Comparison of ENCODE assay signal across 1 cellular context in the genomic region with DNA sequence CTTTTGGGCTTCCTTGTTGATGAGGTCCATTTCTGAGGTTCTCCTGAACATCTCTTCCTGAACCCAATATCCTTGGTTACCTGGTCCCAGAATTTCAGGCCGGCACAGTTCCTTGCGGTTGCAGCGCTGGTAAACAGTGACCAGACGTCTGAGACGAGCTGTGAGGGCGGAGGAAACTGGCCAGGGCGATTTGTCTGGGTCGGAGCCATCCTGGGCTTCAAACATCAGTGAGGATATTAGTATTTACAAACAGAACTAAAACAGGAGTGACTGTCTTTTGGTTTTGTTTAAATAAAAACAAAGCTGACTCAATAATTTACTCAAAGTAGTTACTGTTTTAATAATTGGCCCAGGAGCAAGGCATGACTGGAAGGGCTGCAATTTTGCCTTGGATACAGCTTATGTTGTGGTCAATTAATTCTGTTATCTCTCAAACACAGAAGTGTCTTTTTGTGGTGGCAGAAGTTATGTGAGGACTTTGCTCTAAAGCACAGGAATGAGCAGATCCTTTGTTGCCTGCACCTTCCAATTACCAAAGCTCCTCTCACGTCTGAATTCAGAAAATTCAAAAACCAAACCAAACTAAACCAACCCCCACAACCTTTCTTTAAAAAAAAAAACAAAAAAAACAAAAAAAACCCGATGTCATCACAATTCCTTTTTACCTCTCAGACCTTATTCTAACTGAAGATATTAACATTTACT.
TF ChIP-seq lines count a peak whose summit lies in the region.

No MANE protein-coding gene starts in this region.

TF ChIP-seq in K562, 482 proteins besides CTCF, POLR2A, EP300 and RAD21 (continued from another document and continues in another):
- TF ChIP-seq, protein P1, sequence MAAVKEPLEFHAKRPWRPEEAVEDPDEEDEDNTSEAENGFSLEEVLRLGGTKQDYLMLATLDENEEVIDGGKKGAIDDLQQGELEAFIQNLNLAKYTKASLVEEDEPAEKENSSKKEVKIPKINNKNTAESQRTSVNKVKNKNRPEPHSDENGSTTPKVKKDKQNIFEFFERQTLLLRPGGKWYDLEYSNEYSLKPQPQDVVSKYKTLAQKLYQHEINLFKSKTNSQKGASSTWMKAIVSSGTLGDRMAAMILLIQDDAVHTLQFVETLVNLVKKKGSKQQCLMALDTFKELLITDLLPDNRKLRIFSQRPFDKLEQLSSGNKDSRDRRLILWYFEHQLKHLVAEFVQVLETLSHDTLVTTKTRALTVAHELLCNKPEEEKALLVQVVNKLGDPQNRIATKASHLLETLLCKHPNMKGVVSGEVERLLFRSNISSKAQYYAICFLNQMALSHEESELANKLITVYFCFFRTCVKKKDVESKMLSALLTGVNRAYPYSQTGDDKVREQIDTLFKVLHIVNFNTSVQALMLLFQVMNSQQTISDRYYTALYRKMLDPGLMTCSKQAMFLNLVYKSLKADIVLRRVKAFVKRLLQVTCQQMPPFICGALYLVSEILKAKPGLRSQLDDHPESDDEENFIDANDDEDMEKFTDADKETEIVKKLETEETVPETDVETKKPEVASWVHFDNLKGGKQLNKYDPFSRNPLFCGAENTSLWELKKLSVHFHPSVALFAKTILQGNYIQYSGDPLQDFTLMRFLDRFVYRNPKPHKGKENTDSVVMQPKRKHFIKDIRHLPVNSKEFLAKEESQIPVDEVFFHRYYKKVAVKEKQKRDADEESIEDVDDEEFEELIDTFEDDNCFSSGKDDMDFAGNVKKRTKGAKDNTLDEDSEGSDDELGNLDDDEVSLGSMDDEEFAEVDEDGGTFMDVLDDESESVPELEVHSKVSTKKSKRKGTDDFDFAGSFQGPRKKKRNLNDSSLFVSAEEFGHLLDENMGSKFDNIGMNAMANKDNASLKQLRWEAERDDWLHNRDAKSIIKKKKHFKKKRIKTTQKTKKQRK (IDR thresholded peaks at IDR 0.05; ENCODE audit: borderline replicate concordance, low read depth, low read length), result no peak
- 0 out of 2 replicates have a peak, but pooled peaks have one; percentile 19 for TF ChIP-seq CXXC5 (CRISPR knock-in tag; IDR thresholded peaks at IDR 0.05)
- TF ChIP-seq RCOR1 (IDR thresholded peaks at IDR 0.05; ENCODE audit: borderline replicate concordance in 1 of 2, low read depth in 2 of 2, low read length in 2 of 2), result peak in 1 of 2 experiments; percentile 15; a peak in 1 of 4 replicates
- no peak for TF ChIP-seq HOXB6 (CRISPR knock-in tag; IDR thresholded peaks at IDR 0.05; ENCODE audit: borderline replicate concordance)
- peak; percentile 20; the same call in 1 of the 2 replicates for TF ChIP-seq MAFF (IDR thresholded peaks at IDR 0.05; ENCODE audit: low read length)
- TF ChIP-seq ZNF584 (CRISPR knock-in tag; IDR thresholded peaks at IDR 0.05; ENCODE audit: low read depth), result 0 out of 2 replicates have a peak, but pooled peaks have one; percentile 27
- peak; percentile 79; the same call in 1 of the 2 replicates for TF ChIP-seq FOXM1 (IDR thresholded peaks at IDR 0.05; ENCODE audit: low read depth)
- TF ChIP-seq FOXM1 (CRISPR knock-in tag; IDR thresholded peaks at IDR 0.05; ENCODE audit: low read depth), result no peak
- no peak for TF ChIP-seq ZNF431 (CRISPR knock-in tag; IDR thresholded peaks at IDR 0.05)
- TF ChIP-seq MAFK (IDR thresholded peaks at IDR 0.05; ENCODE audit: low read length), result 0 out of 2 replicates have a peak, but pooled peaks have one; percentile 25
- no peak for TF ChIP-seq TGIF2 (CRISPR knock-in tag; IDR thresholded peaks at IDR 0.05)
- TF ChIP-seq ZFP91 (CRISPR knock-in tag; IDR thresholded peaks at IDR 0.05), result no peak
- TF ChIP-seq ZNF79 (CRISPR knock-in tag; IDR thresholded peaks at IDR 0.05; ENCODE audit: low read depth), result no peak
- TF ChIP-seq ESRRA (IDR thresholded peaks at IDR 0.05; ENCODE audit: borderline replicate concordance, low read depth), result peak; percentile 90; the same call in 1 of the 2 replicates
- TF ChIP-seq SMARCC2 (IDR thresholded peaks at IDR 0.05; ENCODE audit: low read depth), result peak; percentile 75
- no peak for TF ChIP-seq SREBF2 (CRISPR knock-in tag; IDR thresholded peaks at IDR 0.05)
- TF ChIP-seq HDAC8 (tag; IDR thresholded peaks at IDR 0.05), result no peak
- TF ChIP-seq GABPA (tag; conservative IDR thresholded peaks at IDR 0.05; ENCODE audit: low read depth), result 0 out of 2 replicates have a peak, but pooled peaks have one; percentile 12
- TF ChIP-seq, protein P2, sequence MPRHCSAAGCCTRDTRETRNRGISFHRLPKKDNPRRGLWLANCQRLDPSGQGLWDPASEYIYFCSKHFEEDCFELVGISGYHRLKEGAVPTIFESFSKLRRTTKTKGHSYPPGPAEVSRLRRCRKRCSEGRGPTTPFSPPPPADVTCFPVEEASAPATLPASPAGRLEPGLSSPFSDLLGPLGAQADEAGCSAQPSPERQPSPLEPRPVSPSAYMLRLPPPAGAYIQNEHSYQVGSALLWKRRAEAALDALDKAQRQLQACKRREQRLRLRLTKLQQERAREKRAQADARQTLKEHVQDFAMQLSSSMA (CRISPR knock-in tag; IDR thresholded peaks at IDR 0.05), result no peak
- TF ChIP-seq CBX2 (IDR thresholded peaks at IDR 0.05; ENCODE audit: insufficient read depth, low read length, poor library complexity, severe bottlenecking), result no peak
- no peak for TF ChIP-seq TCFL5 (CRISPR knock-in tag; conservative IDR thresholded peaks at IDR 0.05)
- TF ChIP-seq MCM5 (IDR thresholded peaks at IDR 0.05; ENCODE audit: low read depth), result no peak
- no peak for TF ChIP-seq GTF2A2 (tag; IDR thresholded peaks at IDR 0.05)
- peak; percentile 63 for TF ChIP-seq FOSL1 (tag; conservative IDR thresholded peaks at IDR 0.05)
- no peak for TF ChIP-seq OTX1 (CRISPR knock-in tag; IDR thresholded peaks at IDR 0.05)
- TF ChIP-seq PML (IDR thresholded peaks at IDR 0.05; ENCODE audit: low read length), result peak; percentile 79; the same call in 1 of the 2 replicates
- TF ChIP-seq ZNF3 (CRISPR knock-in tag; IDR thresholded peaks at IDR 0.05), result no peak
- no peak for TF ChIP-seq MYNN (IDR thresholded peaks at IDR 0.05)
- TF ChIP-seq MYNN (CRISPR knock-in tag; IDR thresholded peaks at IDR 0.05), result no peak
- TF ChIP-seq CCNT2 (IDR thresholded peaks at IDR 0.05; ENCODE audit: borderline replicate concordance, extremely low read depth, insufficient read length, low read depth, low read length), result peak; percentile 32
- peak in 1 of 2 experiments; percentile 65; a peak in 1 of 4 replicates for TF ChIP-seq TBL1XR1 (IDR thresholded peaks at IDR 0.05; ENCODE audit: low read length in 2 of 2)
- no peak for TF ChIP-seq ATF2 (CRISPR knock-in tag; IDR thresholded peaks at IDR 0.05)
- TF ChIP-seq FOXA1 (IDR thresholded peaks at IDR 0.05; ENCODE audit: borderline replicate concordance), result no peak
- TF ChIP-seq KAT7 (CRISPR knock-in tag; IDR thresholded peaks at IDR 0.05; ENCODE audit: borderline replicate concordance), result no peak
- TF ChIP-seq, protein P3, sequence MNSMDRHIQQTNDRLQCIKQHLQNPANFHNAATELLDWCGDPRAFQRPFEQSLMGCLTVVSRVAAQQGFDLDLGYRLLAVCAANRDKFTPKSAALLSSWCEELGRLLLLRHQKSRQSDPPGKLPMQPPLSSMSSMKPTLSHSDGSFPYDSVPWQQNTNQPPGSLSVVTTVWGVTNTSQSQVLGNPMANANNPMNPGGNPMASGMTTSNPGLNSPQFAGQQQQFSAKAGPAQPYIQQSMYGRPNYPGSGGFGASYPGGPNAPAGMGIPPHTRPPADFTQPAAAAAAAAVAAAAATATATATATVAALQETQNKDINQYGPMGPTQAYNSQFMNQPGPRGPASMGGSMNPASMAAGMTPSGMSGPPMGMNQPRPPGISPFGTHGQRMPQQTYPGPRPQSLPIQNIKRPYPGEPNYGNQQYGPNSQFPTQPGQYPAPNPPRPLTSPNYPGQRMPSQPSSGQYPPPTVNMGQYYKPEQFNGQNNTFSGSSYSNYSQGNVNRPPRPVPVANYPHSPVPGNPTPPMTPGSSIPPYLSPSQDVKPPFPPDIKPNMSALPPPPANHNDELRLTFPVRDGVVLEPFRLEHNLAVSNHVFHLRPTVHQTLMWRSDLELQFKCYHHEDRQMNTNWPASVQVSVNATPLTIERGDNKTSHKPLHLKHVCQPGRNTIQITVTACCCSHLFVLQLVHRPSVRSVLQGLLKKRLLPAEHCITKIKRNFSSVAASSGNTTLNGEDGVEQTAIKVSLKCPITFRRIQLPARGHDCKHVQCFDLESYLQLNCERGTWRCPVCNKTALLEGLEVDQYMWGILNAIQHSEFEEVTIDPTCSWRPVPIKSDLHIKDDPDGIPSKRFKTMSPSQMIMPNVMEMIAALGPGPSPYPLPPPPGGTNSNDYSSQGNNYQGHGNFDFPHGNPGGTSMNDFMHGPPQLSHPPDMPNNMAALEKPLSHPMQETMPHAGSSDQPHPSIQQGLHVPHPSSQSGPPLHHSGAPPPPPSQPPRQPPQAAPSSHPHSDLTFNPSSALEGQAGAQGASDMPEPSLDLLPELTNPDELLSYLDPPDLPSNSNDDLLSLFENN (IDR thresholded peaks at IDR 0.05; ENCODE audit: low read depth in 2 of 2, low read length in 2 of 2), result peak in 1 of 2 experiments; percentile 69; a peak in 1 of 4 replicates
- peak; percentile 26 for TF ChIP-seq DACH1 (IDR thresholded peaks at IDR 0.05; ENCODE audit: partially characterized antibody)
- no peak for TF ChIP-seq ZNF511 (CRISPR knock-in tag; IDR thresholded peaks at IDR 0.05)
- peak; percentile 88 for TF ChIP-seq CBFA2T3 (IDR thresholded peaks at IDR 0.05)
- no peak for TF ChIP-seq ZNF253 (CRISPR knock-in tag; conservative IDR thresholded peaks at IDR 0.05)
- TF ChIP-seq BCLAF1 (IDR thresholded peaks at IDR 0.05; ENCODE audit: borderline replicate concordance in 1 of 2, control insufficient read depth in 1 of 2, low read depth in 2 of 2, low read length in 1 of 2), result no peak
- TF ChIP-seq, protein P4, sequence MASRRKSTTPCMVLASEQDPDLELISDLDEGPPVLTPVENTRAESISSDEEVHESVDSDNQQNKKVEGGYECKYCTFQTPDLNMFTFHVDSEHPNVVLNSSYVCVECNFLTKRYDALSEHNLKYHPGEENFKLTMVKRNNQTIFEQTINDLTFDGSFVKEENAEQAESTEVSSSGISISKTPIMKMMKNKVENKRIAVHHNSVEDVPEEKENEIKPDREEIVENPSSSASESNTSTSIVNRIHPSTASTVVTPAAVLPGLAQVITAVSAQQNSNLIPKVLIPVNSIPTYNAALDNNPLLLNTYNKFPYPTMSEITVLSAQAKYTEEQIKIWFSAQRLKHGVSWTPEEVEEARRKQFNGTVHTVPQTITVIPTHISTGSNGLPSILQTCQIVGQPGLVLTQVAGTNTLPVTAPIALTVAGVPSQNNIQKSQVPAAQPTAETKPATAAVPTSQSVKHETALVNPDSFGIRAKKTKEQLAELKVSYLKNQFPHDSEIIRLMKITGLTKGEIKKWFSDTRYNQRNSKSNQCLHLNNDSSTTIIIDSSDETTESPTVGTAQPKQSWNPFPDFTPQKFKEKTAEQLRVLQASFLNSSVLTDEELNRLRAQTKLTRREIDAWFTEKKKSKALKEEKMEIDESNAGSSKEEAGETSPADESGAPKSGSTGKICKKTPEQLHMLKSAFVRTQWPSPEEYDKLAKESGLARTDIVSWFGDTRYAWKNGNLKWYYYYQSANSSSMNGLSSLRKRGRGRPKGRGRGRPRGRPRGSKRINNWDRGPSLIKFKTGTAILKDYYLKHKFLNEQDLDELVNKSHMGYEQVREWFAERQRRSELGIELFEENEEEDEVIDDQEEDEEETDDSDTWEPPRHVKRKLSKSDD (conservative IDR thresholded peaks at IDR 0.05; ENCODE audit: low read length), result no peak
- no peak for TF ChIP-seq ZNF239 (CRISPR knock-in tag; IDR thresholded peaks at IDR 0.05)
- TF ChIP-seq MEIS2 (IDR thresholded peaks at IDR 0.05; ENCODE audit: partially characterized antibody), result peak; percentile 45
- 0 out of 4 replicates have a peak, but pooled peaks of 1 of the 2 experiments have one; percentile 54 for TF ChIP-seq ARNT (IDR thresholded peaks at IDR 0.05)
